Comparison of ENCODE assay signal across 8 cellular contexts in the genomic region with DNA sequence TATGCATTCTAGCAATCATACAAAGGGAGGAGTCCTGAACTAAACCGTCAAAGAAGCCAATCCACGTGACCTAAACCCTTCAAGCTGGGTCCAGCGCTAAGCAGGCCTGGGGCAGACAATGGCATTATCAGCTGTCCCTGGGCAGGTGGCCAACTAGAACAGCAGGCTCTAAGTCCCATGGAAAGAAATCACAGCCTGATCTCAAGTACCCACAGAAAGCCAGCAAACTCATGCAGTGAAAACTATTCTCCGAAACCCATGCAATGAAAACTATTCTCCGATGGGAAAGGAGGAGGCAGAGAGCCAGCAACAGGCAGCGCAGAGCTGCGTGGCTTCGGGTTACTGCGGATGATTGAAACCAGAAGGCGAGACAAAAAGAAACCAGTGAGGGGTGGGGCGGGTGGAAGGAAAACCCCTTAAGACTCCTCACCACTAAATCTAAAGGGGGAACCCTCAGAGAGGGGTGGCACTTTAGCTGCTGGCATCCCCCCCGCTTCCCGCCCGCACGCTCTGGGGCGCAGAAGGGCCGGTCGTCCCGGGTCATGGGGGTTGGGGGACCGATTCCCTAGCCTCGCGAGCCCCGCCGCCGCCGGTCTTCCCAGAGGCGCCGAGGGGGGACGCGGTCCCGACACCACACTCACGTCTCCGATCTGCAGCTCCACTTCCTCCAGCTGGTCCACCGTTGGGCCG. TPM values are rescaled to one million over a fixed set of nuclear protein-coding genes. Genes with fewer than 3 reads are reported as not detected.
DNase-seq lines count a peak whose midpoint lies in the region; ATAC-seq lines count a peak whose summit lies in the region.

No MANE protein-coding gene starts in this region.

- CTCF ChIA-PET in activated naive CD4-positive, alpha-beta T cell treated with anti-CD3 and anti-CD28 coated beads, Interleukin-2, amount 10 ng/mL, durations not matched to agents 7 days and 5 days (lab: Charles Lee): interaction anchor here (0.8 to 1.7 kb wide), 4 partner anchors 104 to 532 kb away, joined by 3 to 4 read pairs (median 4); no protein-coding TSS in a partner anchor

- H3K9me3 Mint-ChIP-seq in activated naive CD4-positive, alpha-beta T cell treated with anti-CD3 and anti-CD28 coated beads, Interleukin-2, amount 10 ng/mL, durations not matched to agents 7 days and 5 days: no peaks in the 10 kb centered on the region

- H3K27ac Mint-ChIP-seq in activated naive CD4-positive, alpha-beta T cell treated with anti-CD3 and anti-CD28 coated beads, Interleukin-2, amount 10 ng/mL, durations not matched to agents 7 days and 5 days: peak overlapping the region; percentile 97

- peaks cover 7% of the 10 kb centered on the region for H3K27me3 Mint-ChIP-seq in activated naive CD4-positive, alpha-beta T cell treated with anti-CD3 and anti-CD28 coated beads, Interleukin-2, amount 10 ng/mL, durations not matched to agents 7 days and 5 days

- peaks cover 7% of the 10 kb centered on the region for H3K36me3 Mint-ChIP-seq in activated naive CD4-positive, alpha-beta T cell treated with anti-CD3 and anti-CD28 coated beads, Interleukin-2, amount 10 ng/mL, durations not matched to agents 7 days and 5 days

- no peaks in the 10 kb centered on the region for H3K9me3 ChIP-seq in thymus (ENCODE audit: control insufficient read depth)

- no peaks in the 10 kb centered on the region for H3K27me3 ChIP-seq in thymus (ENCODE audit: control insufficient read depth, insufficient read depth)

- peaks cover 5% of the 10 kb centered on the region for H3K4me1 ChIP-seq in thymus (ENCODE audit: control insufficient read depth, insufficient read depth, low read length)

- H3K4me3 Mint-ChIP-seq in activated naive CD4-positive, alpha-beta T cell treated with anti-CD3 and anti-CD28 coated beads, Interleukin-2, amount 10 ng/mL, durations not matched to agents 7 days and 5 days: peak overlapping the region; percentile 92

- H3K4me3 ChIP-seq in thymus (ENCODE audit: low read length): peak overlapping the region; percentile 83

- peak; percentile 32 for ATAC-seq in GM21515 (IDR thresholded peaks at IDR 0.05; ENCODE audit: unreplicated experiment)

- peaks cover 31% of the 10 kb centered on the region for H3K4me1 Mint-ChIP-seq in activated naive CD4-positive, alpha-beta T cell treated with anti-CD3 and anti-CD28 coated beads, Interleukin-2, amount 10 ng/mL, durations not matched to agents 7 days and 5 days

- no peaks in the 10 kb centered on the region for H3K36me3 ChIP-seq in thymus (ENCODE audit: control insufficient read depth, insufficient read depth)

- peak overlapping the region; percentile 98 for H3K27ac ChIP-seq in thymus (ENCODE audit: low read depth)

- WGBS in thymus: under 1% methylated on average over 35 of the region's 35 CpGs

- peak; percentile 84 for DNase-seq in DMS53 (lab: John Stamatoyannopoulos, UW)
- peak; percentile 44 for DNase-seq in HuH-7 (ENCODE audit: low spot score)
- DNase-seq in RPMI7951 (ENCODE audit: low read depth): peak; percentile 81
- peak; percentile 73 for DNase-seq in activated naive CD4-positive, alpha-beta T cell treated with anti-CD3 and anti-CD28 coated beads, Interleukin-2, amount 10 ng/mL, durations not matched to agents 7 days and 5 days
- peak; percentile 64 for DNase-seq in glomerular endothelial cell (ENCODE audit: extremely low read depth, low read depth, low spot score)
- peak; percentile 30 for DNase-seq in occipital lobe (lab: John Stamatoyannopoulos, UW)

RNA-seq across cellular contexts. Expression of gene C4orf46, which starts 0.6 kb away (rescaled TPM):
- 26.6 and 30.9 TPM in 2 replicates for total RNA-seq in RPMI7951 (2014; rRNA removed; shearing (Covaris generic))
- total RNA-seq in glomerular endothelial cell (11.1 and 13.8 TPM in 2 replicates), occipital lobe (29.9 TPM)
- polyA plus RNA-seq in thymus: 6.4 TPM

RNA-seq across cellular contexts. Expression of gene ETFDH, which starts 1.0 kb away (rescaled TPM):
- 12.5 and 17.2 TPM in 2 replicates for total RNA-seq in RPMI7951 (2014; rRNA removed; shearing (Covaris generic))
- total RNA-seq in glomerular endothelial cell: 20.0 and 33.1 TPM in 2 replicates
- total RNA-seq in occipital lobe: 26.2 TPM
- 24.8 TPM for polyA plus RNA-seq in thymus

RNA-seq across cellular contexts. Expression of gene PPID, which starts 52.1 kb away (rescaled TPM):
- 38.8 and 51.1 TPM in 2 replicates for total RNA-seq in RPMI7951 (2014; rRNA removed; shearing (Covaris generic))
- total RNA-seq in glomerular endothelial cell (33.2 and 35.5 TPM in 2 replicates), occipital lobe (27.1 TPM)
- 34.3 TPM for polyA plus RNA-seq in thymus

Comparison
In these comparisons a context has a peak if more than half of its experiments do, and no peak if none do; other contexts are left out.
1. Peak in every context shown above with its lines: DNase-seq, ATAC-seq, H3K4me3 ChIP-seq and H3K27ac ChIP-seq.
2. DNase-seq: peak in every context shown above with its lines; median percentile 84 in DMS53; 81 in RPMI7951; 73 in activated naive CD4-positive, alpha-beta T cell treated with anti-CD3 and anti-CD28 coated beads, Interleukin-2, amount 10 ng/mL, durations not matched to agents 7 days and 5 days; 64 in glomerular endothelial cell; 44 in HuH-7; 30 in occipital lobe.